1 cellular context compared by ENCODE assay signal in genomic region chr17:43562679-43563146, GRCh38.
TF ChIP-seq lines count a peak whose summit lies in the region.

No MANE protein-coding gene starts in this region.

TF ChIP-seq in IMR-90, 13 proteins besides CTCF, POLR2A, EP300 and RAD21:
- TF ChIP-seq SMC3 (IDR thresholded peaks at IDR 0.05; ENCODE audit: low read depth, low read length) (no peak), MXI1 (IDR thresholded peaks at IDR 0.05; ENCODE audit: borderline replicate concordance, low read depth, low read length) (no peak), RCOR1 (IDR thresholded peaks at IDR 0.05; ENCODE audit: insufficient replicate concordance, low read length) (no peak), BHLHE40 (IDR thresholded peaks at IDR 0.05; ENCODE audit: low read depth, low read length) (no peak), CEBPB (IDR thresholded peaks at IDR 0.05; ENCODE audit: low read depth, low read length) (no peak), CHD1 (IDR thresholded peaks at IDR 0.05; ENCODE audit: low read depth, low read length) (no peak), USF2 (IDR thresholded peaks at IDR 0.05; ENCODE audit: low read depth, low read length) (no peak), NFE2L2 (IDR thresholded peaks at IDR 0.05; ENCODE audit: low read depth, low read length) (no peak), ELK1 (IDR thresholded peaks at IDR 0.05; ENCODE audit: borderline replicate concordance, low read depth, low read length) (no peak), FOS (IDR thresholded peaks at IDR 0.05; ENCODE audit: low read depth, low read length) (no peak), MAFK (IDR thresholded peaks at IDR 0.05; ENCODE audit: low read depth, low read length) (no peak)
